1 cellular context compared by ENCODE assay signal in genomic region chr11:43943357-43943930, GRCh38.
TF ChIP-seq lines count a peak whose summit lies in the region.

No MANE protein-coding gene starts in this region.

TF ChIP-seq in GM23338, 12 proteins besides CTCF, POLR2A, EP300 and RAD21 (continued from another document):
- TF ChIP-seq ZNF462 (CRISPR knock-in tag; IDR thresholded peaks at IDR 0.05) (no peak), EZH2phosphoT487 (IDR thresholded peaks at IDR 0.05; ENCODE audit: unreplicated experiment) (peak; percentile 46)
